Comparison of ENCODE assay signal across 30 cellular contexts in genomic region chr6:88880021-88880420, GRCh38.
"Had no signal": no experiment of that assay in that cellular context is flagged by ENCODE, and none has a peak within 500 bp of the region (broad histone marks: within the 10 kb centered on the region; RNA-seq: fewer than 3 reads in every experiment).

No MANE protein-coding gene starts in this region.

- H3K27ac ChIP-seq: ascending aorta, cardiac muscle cell, VCaP had no signal

- H3K27me3 ChIP-seq: ascending aorta, cardiac muscle cell had no signal

- H3K4me1 ChIP-seq: ascending aorta had no signal

- H3K4me3 ChIP-seq: ascending aorta, cardiac muscle cell had no signal

- DNase-seq: activated B cell treated with CpG ODN at 0.5 μM for 24 hours; activated CD4-positive, alpha-beta memory T cell treated with anti-CD3 and anti-CD28 coated beads for 36 hours; activated CD4-positive, alpha-beta T cell treated with anti-CD3 and anti-CD28 coated beads for 4 hours; activated CD4-positive, alpha-beta T cell treated with anti-CD3 and anti-CD28 coated beads, Interleukin-2, amount 10 ng/mL, durations not matched to agents 24 days and 14 days; activated CD4-positive, alpha-beta T cell treated with anti-CD3 and anti-CD28 coated beads, Interleukin-2, amount 50 U/mL, for 1 hour; activated CD4-positive, alpha-beta T cell treated with anti-CD3 and anti-CD28 coated beads, Interleukin-2, amount 50 U/mL, for 4 hours; activated CD4-positive, CD25-positive, alpha-beta regulatory T cell treated with anti-CD3 and anti-CD28 coated beads, Interleukin-2, amount 50 U/mL, for 72 hours; activated CD8-positive, alpha-beta memory T cell treated with anti-CD3 and anti-CD28 coated beads, Interleukin-2, amount 10 ng/mL, durations not matched to agents 7 days and 5 days; activated CD8-positive, alpha-beta memory T cell treated with anti-CD3 and anti-CD28 coated beads, Interleukin-2, amount 50 U/mL, for 48 hours; activated CD8-positive, alpha-beta T cell treated with anti-CD3 and anti-CD28 coated beads for 36 hours; activated effector memory CD4-positive, alpha-beta T cell treated with Interleukin-2 at 50 U/mL for 16 hours; activated gamma-delta T cell; activated naive CD4-positive, alpha-beta T cell treated with anti-CD3 and anti-CD28 coated beads, Interleukin-2, amount 10 ng/mL, durations not matched to agents 7 days and 5 days; activated naive CD4-positive, alpha-beta T cell treated with Interleukin-2 at 50 U/mL for 16 hours; activated naive CD8-positive, alpha-beta T cell treated with anti-CD3 and anti-CD28 coated beads, Interleukin-2, amount 10 ng/mL, durations not matched to agents 7 days and 5 days; activated naive CD8-positive, alpha-beta T cell treated with anti-CD3 and anti-CD28 coated beads, Interleukin-2, amount 50 U/mL, for 24 hours; activated T-cell treated with anti-CD3 and anti-CD28 coated beads, Interleukin-2, amount 50 U/mL, for 24 hours; activated T-cell treated with anti-CD3 and anti-CD28 coated beads, Interleukin-2, amount 50 U/mL, for 48 hours; amygdala; anterior cingulate cortex; caudate nucleus; cerebellar nuclear complex; T-helper 1 cell; T-helper 2 cell; T-helper 9 cell had no signal

- H3K9me3 ChIP-seq: ascending aorta had no signal

- ATAC-seq: activated CD8-positive, alpha-beta memory T cell treated with anti-CD3 and anti-CD28 coated beads, Interleukin-2, amount 10 ng/mL, durations not matched to agents 7 days and 5 days; activated CD8-positive, alpha-beta T cell treated with anti-CD3 and anti-CD28 coated beads for 36 hours; activated naive CD8-positive, alpha-beta T cell treated with anti-CD3 and anti-CD28 coated beads, Interleukin-2, amount 50 U/mL, for 24 hours had no signal

- FAIRE-seq: bronchial epithelial cell, TTC549 had no signal
